8 cellular contexts compared by ENCODE assay signal in genomic region chr2:134917958-134918517, GRCh38. TPM values are rescaled to one million over a fixed set of nuclear protein-coding genes. Genes with fewer than 3 reads are reported as not detected.
DNase-seq lines count a peak whose midpoint lies in the region; ATAC-seq, FAIRE-seq and TF ChIP-seq lines count a peak whose summit lies in the region.

No MANE protein-coding gene starts in this region.

- H3K4me3 ChIP-seq in HFF-Myc (replicated peaks; ENCODE audit: low read depth, low read length) (peak overlapping the region; percentile 97), body of pancreas (peak overlapping the region; percentile 14 to 44), kidney epithelial cell (ENCODE audit: low read depth, low read length) (peak overlapping the region; percentile 100)

- TF ChIP-seq POLR2A in GM12891 (IDR thresholded peaks at IDR 0.05; ENCODE audit: low read depth, low read length) (peak; percentile 87), body of pancreas (IDR thresholded peaks at IDR 0.05) (peak; percentile 84 to 95 (median 92))

- ATAC-seq in body of pancreas, result peak; percentile 77

- H3K27me3 ChIP-seq in body of pancreas, result no peaks in the 10 kb centered on the region
- H3K27me3 ChIP-seq in kidney epithelial cell (ENCODE audit: control insufficient read depth, insufficient read depth, low read length), result no peaks in the 10 kb centered on the region

- TF ChIP-seq CTCF in HFF-Myc (IDR thresholded peaks at IDR 0.05; ENCODE audit: low read depth, low read length, missing control alignments), result peak; percentile 7
- TF ChIP-seq CTCF in body of pancreas (IDR thresholded peaks at IDR 0.05), result peak in 5 of 7 experiments; percentile 22 to 66 (median 59)
- peak; percentile 32 for TF ChIP-seq CTCF in kidney epithelial cell (IDR thresholded peaks at IDR 0.05; ENCODE audit: insufficient read depth, low read length, poor library complexity, severe bottlenecking)

- no peaks in the 10 kb centered on the region for H3K36me3 ChIP-seq in body of pancreas (replicated peaks in 1 of 2; ENCODE audit: insufficient read depth in 1 of 2, low read depth in 2 of 2)
- no peaks in the 10 kb centered on the region for H3K36me3 ChIP-seq in kidney epithelial cell (ENCODE audit: control insufficient read depth, insufficient read depth, low read length)

- peaks cover 15% of the 10 kb centered on the region for H3K36me3 Mint-ChIP-seq in T-helper 1 cell treated with Interleukin-12 subunit alpha and Interleukin-12 subunit beta and Interleukin-4 antibody, amounts not matched to agents 30 μg/mL and 1 μg/mL, for 36 hours (ENCODE audit: low read depth)

- peak overlapping the region; percentile 94 for H3K4me3 Mint-ChIP-seq in T-helper 1 cell treated with Interleukin-12 subunit alpha and Interleukin-12 subunit beta and Interleukin-4 antibody, amounts not matched to agents 30 μg/mL and 1 μg/mL, for 36 hours

- FAIRE-seq in GM12891 (lab: Jason Lieb, UNC), result no peak

- peaks cover 21% of the 10 kb centered on the region for H3K4me1 Mint-ChIP-seq in T-helper 1 cell treated with Interleukin-12 subunit alpha and Interleukin-12 subunit beta and Interleukin-4 antibody, amounts not matched to agents 30 μg/mL and 1 μg/mL, for 36 hours (ENCODE audit: low read depth)

- DNase-seq in GM12891 (ENCODE audit: insufficient read length, low spot score) (no peak), HFF-Myc (ENCODE audit: extremely low read depth, low read depth) (peak; percentile 80), MV-4-11 (lab: John Stamatoyannopoulos, UW) (peak; percentile 98), body of pancreas (peak in 2 of 4 donors; percentile 89 to 91), kidney epithelial cell (ENCODE audit: low read depth) (peak; percentile 63), NCI-H69 (lab: John Stamatoyannopoulos, UW) (no peak)
- peak; percentile 68 to 77 for DNase-seq in stimulated activated CD8-positive, alpha-beta memory T cell treated with anti-CD3 and anti-CD28 coated beads, Interleukin-2, amount 100 ng/mL, for 1 hour (ENCODE audit: low read depth in 2 of 2)

- intact Hi-C loops in body of pancreas (cut with DNase I), result no loop called here

- H3K9me3 ChIP-seq in body of pancreas, result no peaks in the 10 kb centered on the region

- peaks cover 39% of the 10 kb centered on the region for H3K4me1 ChIP-seq in body of pancreas

- H3K27me3 Mint-ChIP-seq in T-helper 1 cell treated with Interleukin-12 subunit alpha and Interleukin-12 subunit beta and Interleukin-4 antibody, amounts not matched to agents 30 μg/mL and 1 μg/mL, for 36 hours (ENCODE audit: low read depth), result peaks cover 17% of the 10 kb centered on the region

- H3K27ac ChIP-seq in body of pancreas, result peak overlapping the region; percentile 95 to 99 (median 97)

- H3K9me3 Mint-ChIP-seq in T-helper 1 cell treated with Interleukin-12 subunit alpha and Interleukin-12 subunit beta and Interleukin-4 antibody, amounts not matched to agents 30 μg/mL and 1 μg/mL, for 36 hours, result peaks cover 3% of the 10 kb centered on the region

- 0% methylated on average over 36 to 37 of the region's 37 CpGs for WGBS in body of pancreas, 2 donors

- peak overlapping the region; percentile 90 for H3K27ac Mint-ChIP-seq in T-helper 1 cell treated with Interleukin-12 subunit alpha and Interleukin-12 subunit beta and Interleukin-4 antibody, amounts not matched to agents 30 μg/mL and 1 μg/mL, for 36 hours

TF ChIP-seq in GM12891, 5 proteins besides CTCF, POLR2A, EP300 and RAD21:
- peak; percentile 93 for TF ChIP-seq PAX5 (IDR thresholded peaks at IDR 0.05; ENCODE audit: insufficient read depth, low read length, severe bottlenecking)
- TF ChIP-seq SPI1 (IDR thresholded peaks at IDR 0.05; ENCODE audit: low read depth, low read length), result 0 out of 2 replicates have a peak, but pooled peaks have one; percentile 0
- TF ChIP-seq POU2F2 (IDR thresholded peaks at IDR 0.05; ENCODE audit: low read depth, low read length), result no peak
- peak; percentile 81 for TF ChIP-seq POLR2AphosphoS5 (IDR thresholded peaks at IDR 0.05; ENCODE audit: low read depth, low read length)
- peak; percentile 70 for TF ChIP-seq TAF1 (IDR thresholded peaks at IDR 0.05; ENCODE audit: low read depth, low read length)

RNA-seq across cellular contexts. Expression of gene CCNT2, which starts 0.6 kb away (rescaled TPM):
- 10.1 TPM for polyA plus RNA-seq in GM12891 (2012; ENCODE audit: low read depth, missing spikeins)
- total RNA-seq in body of pancreas (10 to 100 TPM; 19.1 to 32.7 TPM), kidney epithelial cell (16.8 and 19.2 TPM in 2 replicates)

Comparison
In these comparisons a context has a peak if more than half of its experiments do, and no peak if none do; other contexts are left out.
1. DNase-seq: peak in HFF-Myc (single experiment), MV-4-11 (single experiment), kidney epithelial cell (single experiment) and stimulated activated CD8-positive, alpha-beta memory T cell treated with anti-CD3 and anti-CD28 coated beads, Interleukin-2, amount 100 ng/mL, for 1 hour (2 of 2); none in GM12891 (single experiment) and NCI-H69 (single experiment).
2. H3K4me3 ChIP-seq: peak in every context shown above with its lines; median percentile 100 in kidney epithelial cell; 97 in HFF-Myc; 29 in body of pancreas.
3. CTCF ChIP-seq: peak in every context shown above with its lines; median percentile 59 in body of pancreas; 32 in kidney epithelial cell; 7 in HFF-Myc.